26 cellular contexts compared by ENCODE assay signal in genomic region chr6:148563066-148563465, GRCh38.
"Had no signal": no experiment of that assay in that cellular context is flagged by ENCODE, and none has a peak within 500 bp of the region (broad histone marks: within the 10 kb centered on the region; RNA-seq: fewer than 3 reads in every experiment).

No MANE protein-coding gene starts in this region.

- DNase-seq: hypothalamus; islet precursor cell; left ventricle myocardium inferior; mesendoderm; naive B cell; natural killer cell; nephron progenitor cell; ovary; right cardiac atrium; sigmoid colon; stimulated activated CD4-positive, alpha-beta T cell treated with anti-CD3 and anti-CD28 coated beads, Interleukin-1b, Interleukin-23, amount 100 ng/mL, for 48 hours; stimulated activated CD4-positive, alpha-beta T cell treated with anti-CD3 and anti-CD28 coated beads, Interleukin-2, amount 100 ng/mL, for 48 hours; stimulated activated CD4-positive, alpha-beta T cell treated with anti-CD3 and anti-CD28 coated beads, Interleukin-4, amount 100 ng/mL, for 4 hours; stimulated activated CD8-positive, alpha-beta memory T cell treated with anti-CD3 and anti-CD28 coated beads, Interleukin-4, amount 100 ng/mL, for 48 hours; stimulated activated naive CD4-positive, alpha-beta T cell treated with Interleukin-2 at 50 U/mL for 16 hours; stimulated activated naive CD8-positive, alpha-beta T cell treated with anti-CD3 and anti-CD28 coated beads, Interleukin-15, amount 100 ng/mL, for 72 hours; substantia nigra; upper lobe of left lung had no signal

- H3K9me3 ChIP-seq: left ventricle myocardium inferior, ovary, sigmoid colon, tibial nerve, upper lobe of left lung, vagina had no signal

- ATAC-seq: natural killer cell; right cardiac atrium; stimulated activated memory B cell treated with anti-CD40 and anti-IgM and Interleukin-4, amounts not matched to agents 10 μg/mL and 1 μg/mL and 100 μg/mL, for 72 hours; stimulated activated naive CD8-positive, alpha-beta T cell treated with anti-CD3 and anti-CD28 coated beads, Interleukin-15, amount 100 ng/mL, for 72 hours had no signal

- H3K27ac ChIP-seq: left ventricle myocardium inferior, neural progenitor cell, ovary, sigmoid colon, tibial nerve, upper lobe of left lung, vagina had no signal

- H3K27me3 Mint-ChIP-seq: stimulated activated memory B cell treated with anti-CD40 and anti-IgM and Interleukin-4, amounts not matched to agents 10 μg/mL and 1 μg/mL and 100 μg/mL, for 72 hours had no signal

- H3K4me3 ChIP-seq: left ventricle myocardium inferior, lung, neural progenitor cell, ovary, sigmoid colon, smooth muscle cell, tibial nerve, upper lobe of left lung, vagina had no signal

- H3K4me1 Mint-ChIP-seq: mesothelial cell of epicardium had no signal

- H3K4me3 Mint-ChIP-seq: mesothelial cell of epicardium; natural killer cell; nephron progenitor cell; neural progenitor cell; stimulated activated memory B cell treated with anti-CD40 and anti-IgM and Interleukin-4, amounts not matched to agents 10 μg/mL and 1 μg/mL and 100 μg/mL, for 72 hours; stimulated activated naive CD8-positive, alpha-beta T cell treated with anti-CD3 and anti-CD28 coated beads, Interleukin-15, amount 100 ng/mL, for 72 hours had no signal

- H3K9me3 Mint-ChIP-seq: mesothelial cell of epicardium; naive B cell; natural killer cell; stimulated activated memory B cell treated with anti-CD40 and anti-IgM and Interleukin-4, amounts not matched to agents 10 μg/mL and 1 μg/mL and 100 μg/mL, for 72 hours; stimulated activated naive CD8-positive, alpha-beta T cell treated with anti-CD3 and anti-CD28 coated beads, Interleukin-15, amount 100 ng/mL, for 72 hours had no signal

- H3K36me3 Mint-ChIP-seq: mesothelial cell of epicardium; naive B cell; natural killer cell; neural progenitor cell; stimulated activated memory B cell treated with anti-CD40 and anti-IgM and Interleukin-4, amounts not matched to agents 10 μg/mL and 1 μg/mL and 100 μg/mL, for 72 hours had no signal

- H3K27me3 ChIP-seq: ovary, sigmoid colon, tibial nerve, upper lobe of left lung, vagina had no signal

- H2AFZ ChIP-seq: neural progenitor cell had no signal

- H3K36me3 ChIP-seq: left ventricle myocardium inferior, neural progenitor cell, ovary, sigmoid colon, tibial nerve, upper lobe of left lung, vagina had no signal

- H3K27ac Mint-ChIP-seq: mesothelial cell of epicardium; naive B cell; natural killer cell; nephron progenitor cell; progenitor cell of endocrine pancreas; stimulated activated memory B cell treated with anti-CD40 and anti-IgM and Interleukin-4, amounts not matched to agents 10 μg/mL and 1 μg/mL and 100 μg/mL, for 72 hours; stimulated activated naive CD8-positive, alpha-beta T cell treated with anti-CD3 and anti-CD28 coated beads, Interleukin-15, amount 100 ng/mL, for 72 hours had no signal

- H3K9ac ChIP-seq: neural progenitor cell had no signal

- H3K4me2 ChIP-seq: neural progenitor cell, smooth muscle cell had no signal
